8 cellular contexts compared by ENCODE assay signal in genomic region chr4:13543648-13544555, GRCh38. TPM values are rescaled to one million over a fixed set of nuclear protein-coding genes. Genes with fewer than 3 reads are reported as not detected.
DNase-seq lines count a peak whose midpoint lies in the region; ATAC-seq lines count a peak whose summit lies in the region.

NKX3-2 (minus strand) TSS chr4:13544508; CDS start chr4:13544414, 94 bp downstream.

- CTCF ChIA-PET in activated CD4-positive, alpha-beta T cell treated with anti-CD3 and anti-CD28 coated beads for 36 hours (lab: Charles Lee): interaction anchor here (0.5 to 1.2 kb wide), 6 partner anchors 10 to 33 kb away, joined by 3 to 4 read pairs (median 3); no protein-coding TSS in a partner anchor

- intact Hi-C loops in activated CD4-positive, alpha-beta T cell treated with anti-CD3 and anti-CD28 coated beads for 36 hours (cut with DNase I, micrococcal nuclease): loop anchor here in 1 of 2 experiments (2.0 kb wide), 1 partner anchor 15 kb away; no protein-coding TSS in a partner anchor

- H3K4me3 ChIP-seq in esophagus (ENCODE audit: low read depth in 1 of 2, low read length in 2 of 2): peak within 1 kb of the TSS; percentile 39 to 64

- H3K4me1 Mint-ChIP-seq in activated CD4-positive, alpha-beta T cell treated with anti-CD3 and anti-CD28 coated beads for 36 hours: peaks cover 51% of the 10 kb centered on the region
- H3K4me1 Mint-ChIP-seq in natural killer cell treated with Interleukin-12 subunit alpha and Interleukin-12 subunit beta and Interleukin-15 and Interleukin-18, amount 100 ng/mL, for 72 hours (ENCODE audit: low read depth in 2 of 2): peaks cover 25 to 30% of the 10 kb centered on the region in 2 donors

- no peak within 1 kb of the TSS for H3K27ac ChIP-seq in esophagus (ENCODE audit: low read depth in 2 of 2, low read length in 1 of 2)

- peaks cover 0 to 44% of the 10 kb centered on the region in 2 donors for H3K27me3 ChIP-seq in esophagus (ENCODE audit: control insufficient read depth in 1 of 2, insufficient read depth in 2 of 2, low read length in 2 of 2)

- H3K27me3 Mint-ChIP-seq in activated CD4-positive, alpha-beta T cell treated with anti-CD3 and anti-CD28 coated beads for 36 hours: peaks cover 67% of the 10 kb centered on the region
- peaks cover 34 to 58% of the 10 kb centered on the region in 2 donors for H3K27me3 Mint-ChIP-seq in natural killer cell treated with Interleukin-12 subunit alpha and Interleukin-12 subunit beta and Interleukin-15 and Interleukin-18, amount 100 ng/mL, for 72 hours

- no peak for ATAC-seq in activated CD4-positive, alpha-beta T cell treated with anti-CD3 and anti-CD28 coated beads for 36 hours
- ATAC-seq in natural killer cell treated with Interleukin-12 subunit alpha and Interleukin-12 subunit beta and Interleukin-15 and Interleukin-18, amount 100 ng/mL, for 72 hours: no peak
- no peak for ATAC-seq in HG03354 (IDR thresholded peaks at IDR 0.05; ENCODE audit: poor library complexity, severe bottlenecking, unreplicated experiment)
- no peak for ATAC-seq in HG03342 (IDR thresholded peaks at IDR 0.05; ENCODE audit: unreplicated experiment)

- peaks cover 3 to 19% of the 10 kb centered on the region in 2 donors for H3K9me3 ChIP-seq in esophagus (ENCODE audit: control insufficient read depth in 2 of 2, insufficient read depth in 1 of 2, low read depth in 1 of 2, low read length in 1 of 2)

- peaks cover 19 to 21% of the 10 kb centered on the region in 2 donors for H3K4me1 ChIP-seq in esophagus (ENCODE audit: control insufficient read depth in 2 of 2, insufficient read depth in 2 of 2, low read length in 1 of 2)

- POLR2A ChIA-PET in activated CD4-positive, alpha-beta T cell treated with anti-CD3 and anti-CD28 coated beads for 36 hours (lab: Charles Lee): no interaction called here

- no peaks in the 10 kb centered on the region for H3K36me3 ChIP-seq in esophagus (ENCODE audit: control insufficient read depth in 2 of 2, insufficient read depth in 2 of 2, low read length in 1 of 2)

- WGBS in esophagus, 2 donors: 5 to 6% methylated on average over 87 to 103 of the region's 103 CpGs

- no peaks in the 10 kb centered on the region for H3K9me3 Mint-ChIP-seq in activated CD4-positive, alpha-beta T cell treated with anti-CD3 and anti-CD28 coated beads for 36 hours (ENCODE audit: low read depth)
- no peaks in the 10 kb centered on the region for H3K9me3 Mint-ChIP-seq in natural killer cell treated with Interleukin-12 subunit alpha and Interleukin-12 subunit beta and Interleukin-15 and Interleukin-18, amount 100 ng/mL, for 72 hours

- peak; percentile 18 for DNase-seq in activated CD4-positive, alpha-beta T cell treated with anti-CD3 and anti-CD28 coated beads for 36 hours
- no peak for DNase-seq in activated CD4-positive, alpha-beta T cell treated with anti-CD3 and anti-CD28 coated beads, Interleukin-2, amount 50 U/mL, for 48 hours
- DNase-seq in RPMI8226 (peak; percentile 48), OCI-M2 (lab: John Stamatoyannopoulos, UW; ENCODE audit: unreplicated experiment) (no peak)
- no peak for DNase-seq in natural killer cell treated with Interleukin-12 subunit alpha and Interleukin-12 subunit beta and Interleukin-15 and Interleukin-18, amount 100 ng/mL, for 72 hours (ENCODE audit: low spot score)

- H3K4me3 Mint-ChIP-seq in activated CD4-positive, alpha-beta T cell treated with anti-CD3 and anti-CD28 coated beads for 36 hours: peak within 1 kb of the TSS; percentile 72
- H3K4me3 Mint-ChIP-seq in natural killer cell treated with Interleukin-12 subunit alpha and Interleukin-12 subunit beta and Interleukin-15 and Interleukin-18, amount 100 ng/mL, for 72 hours: peak within 1 kb of the TSS; percentile 77

- H3K27ac Mint-ChIP-seq in activated CD4-positive, alpha-beta T cell treated with anti-CD3 and anti-CD28 coated beads for 36 hours: no peak within 1 kb of the TSS
- peak within 1 kb of the TSS in 1 of 2 donors; percentile 29 for H3K27ac Mint-ChIP-seq in natural killer cell treated with Interleukin-12 subunit alpha and Interleukin-12 subunit beta and Interleukin-15 and Interleukin-18, amount 100 ng/mL, for 72 hours

- no peaks in the 10 kb centered on the region for H3K36me3 Mint-ChIP-seq in activated CD4-positive, alpha-beta T cell treated with anti-CD3 and anti-CD28 coated beads for 36 hours (ENCODE audit: low read depth)
- H3K36me3 Mint-ChIP-seq in natural killer cell treated with Interleukin-12 subunit alpha and Interleukin-12 subunit beta and Interleukin-15 and Interleukin-18, amount 100 ng/mL, for 72 hours: peaks cover 17% of the 10 kb centered on the region

RNA-seq across cellular contexts. Expression of gene NKX3-2, which starts in this region (rescaled TPM):
- total RNA-seq in activated CD4-positive, alpha-beta T cell treated with anti-CD3 and anti-CD28 coated beads for 36 hours: not detected
- polyA plus RNA-seq in esophagus: under 1 TPM; 0.04 to 0.63 TPM
- total RNA-seq in natural killer cell treated with Interleukin-12 subunit alpha and Interleukin-12 subunit beta and Interleukin-15 and Interleukin-18, amount 100 ng/mL, for 72 hours: not detected

Comparison
In these comparisons a context has a peak if more than half of its experiments do, and no peak if none do; other contexts are left out.
1. Peak in DNase-seq in activated CD4-positive, alpha-beta T cell treated with anti-CD3 and anti-CD28 coated beads for 36 hours; RNA of the gene not detected or under 1 TPM.